ENCODE assay signal across 8 cellular contexts in the genomic region with DNA sequence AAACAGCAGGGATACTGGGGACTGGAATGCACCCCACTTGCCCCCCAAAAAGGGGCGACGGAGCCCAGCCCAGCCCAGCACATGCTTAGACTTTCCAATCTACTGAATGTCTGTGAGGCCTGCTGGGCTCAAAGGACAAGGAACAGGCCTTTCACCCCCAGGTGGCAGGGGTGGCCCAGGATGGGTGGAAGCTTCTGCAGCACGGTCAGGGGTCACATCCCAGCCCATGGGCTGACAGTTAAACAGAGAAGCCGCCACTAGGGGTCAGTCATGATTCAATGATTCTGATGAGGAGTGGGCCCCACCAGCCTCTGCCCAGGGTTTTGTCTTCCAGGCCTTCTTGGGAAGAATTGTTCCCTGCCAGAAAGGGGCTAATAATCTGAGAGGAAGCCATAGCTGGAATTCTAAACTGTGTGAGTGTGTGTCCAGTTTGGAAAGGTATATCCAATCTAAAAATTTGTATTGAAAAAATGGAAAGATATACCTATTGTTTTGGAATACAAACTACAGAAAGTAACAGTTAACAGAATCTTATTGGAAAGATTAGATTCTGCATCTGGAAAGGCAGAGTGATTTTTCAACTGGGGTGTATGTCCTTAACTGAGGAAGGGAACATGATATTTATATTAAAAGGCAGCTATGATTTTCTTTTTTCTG. TPM values are rescaled to one million over a fixed set of nuclear protein-coding genes. Genes with fewer than 3 reads are reported as not detected.
A peak's percentile ranks its signal among the peaks of the same experiment; 100 is the strongest.
DNase-seq lines count a peak whose midpoint lies in the region; ATAC-seq and TF ChIP-seq lines count a peak whose summit lies in the region.

No MANE protein-coding gene starts in this region.

- H3K4me1 ChIP-seq in foreskin keratinocyte = no peaks in the 10 kb centered on the region

- H3K27me3 ChIP-seq in foreskin keratinocyte = peaks cover 21% of the 10 kb centered on the region

- peak; percentile 67 for TF ChIP-seq CTCF in foreskin keratinocyte (conservative IDR thresholded peaks at IDR 0.05)

- ATAC-seq in foreskin keratinocyte (peak; percentile 27), GM18868 (IDR thresholded peaks at IDR 0.05; ENCODE audit: unreplicated experiment) (no peak)

- H3K27ac ChIP-seq in foreskin keratinocyte = no peak overlapping the region

- DNase-seq in AG20443 (ENCODE audit: low spot score) (peak; percentile 64), GM19238 (ENCODE audit: insufficient read length, low spot score) (peak; percentile 58), NCI-H446 (lab: John Stamatoyannopoulos, UW) (peak; percentile 31 to 81), foreskin keratinocyte (no peak), pons (ENCODE audit: low spot score) (peak; percentile 36), putamen (ENCODE audit: low spot score) (no peak)
- DNase-seq in activated CD8-positive, alpha-beta memory T cell treated with anti-CD3 and anti-CD28 coated beads for 24 hours = peak; percentile 75

RNA-seq across cellular contexts. Expression of a gene that starts 2.2 kb away (rescaled TPM):
- 0.07 and 0.14 TPM in 2 replicates for total RNA-seq in foreskin keratinocyte
- 0.04 TPM in 1 of 2 replicates, not detected in the other for polyA plus RNA-seq in foreskin keratinocyte

RNA-seq across cellular contexts. Expression of a gene that starts 18.0 kb away (rescaled TPM):
- total RNA-seq in foreskin keratinocyte = not detected in 2 replicates
- not detected in 2 replicates for polyA plus RNA-seq in foreskin keratinocyte

Comparison
In these comparisons a context has a peak if more than half of its experiments do, and no peak if none do; other contexts are left out.
1. DNase-seq: peak in AG20443 (single experiment), GM19238 (single experiment), NCI-H446 (2 of 2), activated CD8-positive, alpha-beta memory T cell treated with anti-CD3 and anti-CD28 coated beads for 24 hours (single experiment) and pons (single experiment); none in foreskin keratinocyte (0 of 2) and putamen (single experiment).